In the genomic region with DNA sequence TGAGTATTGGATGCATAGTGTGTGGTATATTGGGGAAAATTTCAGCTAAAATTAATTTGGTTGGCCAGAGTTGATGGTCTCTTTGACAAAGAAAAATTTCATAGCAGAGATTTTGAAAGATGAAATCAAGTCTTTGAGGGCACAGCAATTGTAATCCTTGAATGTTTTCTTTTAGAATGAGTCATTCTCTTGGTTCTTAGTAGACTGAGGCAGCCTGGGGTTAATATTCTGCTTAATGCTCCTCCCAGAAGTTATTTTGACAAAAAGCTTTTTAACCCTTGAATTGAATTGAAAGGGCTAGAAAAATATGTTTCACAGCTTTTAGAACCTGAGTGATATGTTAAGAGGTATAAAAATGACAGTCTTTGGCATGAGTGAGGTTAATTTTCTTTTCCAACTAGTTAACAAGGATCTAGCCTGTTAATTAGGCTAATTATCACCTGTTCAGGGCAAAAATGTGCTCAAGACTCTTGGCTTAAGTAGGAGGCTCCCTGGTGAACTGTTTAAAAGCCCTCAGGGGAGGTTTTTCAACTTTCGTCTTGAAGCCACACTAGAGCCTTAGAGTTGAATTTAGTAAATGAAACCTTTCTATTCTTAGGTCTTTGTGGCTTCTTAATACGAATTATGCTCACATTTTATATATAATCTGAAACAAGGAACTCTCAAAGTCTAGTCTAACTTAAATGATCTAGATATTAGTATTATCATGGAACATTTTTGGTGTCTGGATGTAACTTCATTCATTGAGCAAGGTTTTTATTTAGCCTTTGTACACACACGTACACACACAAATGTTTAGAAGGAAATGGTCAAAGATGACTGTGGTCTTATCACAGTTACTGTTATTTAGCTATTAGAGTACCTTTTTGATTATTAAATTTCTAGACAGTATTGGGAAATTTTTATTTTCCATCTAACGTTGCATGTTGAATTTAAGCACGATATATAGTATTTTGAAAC, we compare ENCODE assay signal across 10 cellular contexts.
DNase-seq lines count a peak whose midpoint lies in the region; ATAC-seq, FAIRE-seq and TF ChIP-seq lines count a peak whose summit lies in the region.
"Had no signal": no experiment of that assay in that cellular context is flagged by ENCODE, and none has a peak within 500 bp of the region (broad histone marks: within the 10 kb centered on the region; RNA-seq: fewer than 3 reads in every experiment).

No MANE protein-coding gene starts in this region.

- no peak overlapping the region for H3K4me3 Mint-ChIP-seq in endothelial cell (ENCODE audit: unreplicated experiment)
- no peak overlapping the region for H3K4me3 Mint-ChIP-seq in naive thymus-derived CD4-positive, alpha-beta T cell

- no peaks in the 10 kb centered on the region for H3K36me3 ChIP-seq in naive thymus-derived CD4-positive, alpha-beta T cell (ENCODE audit: control insufficient read depth in 2 of 3, insufficient read depth in 3 of 3, low read length in 3 of 3)
- H3K36me3 ChIP-seq: cardiac muscle cell had no signal

- H3K27me3 ChIP-seq in naive thymus-derived CD4-positive, alpha-beta T cell (ENCODE audit: control insufficient read depth in 2 of 2, insufficient read depth in 2 of 2, low read length in 2 of 2): no peaks in the 10 kb centered on the region
- H3K27me3 ChIP-seq: cardiac muscle cell had no signal

- no peaks in the 10 kb centered on the region for H3K36me3 Mint-ChIP-seq in endothelial cell (ENCODE audit: low read depth, unreplicated experiment)
- H3K36me3 Mint-ChIP-seq in naive thymus-derived CD4-positive, alpha-beta T cell: no peaks in the 10 kb centered on the region

- TF ChIP-seq POLR2A in GM12891 (IDR thresholded peaks at IDR 0.05; ENCODE audit: low read depth, low read length): no peak

- CTCF ChIA-PET in naive thymus-derived CD4-positive, alpha-beta T cell (lab: Charles Lee): no interaction called here

- intact Hi-C loops in naive thymus-derived CD4-positive, alpha-beta T cell (cut with micrococcal nuclease): no loop called here

- H3K27ac Mint-ChIP-seq in endothelial cell (ENCODE audit: unreplicated experiment): no peak overlapping the region
- H3K27ac Mint-ChIP-seq in naive thymus-derived CD4-positive, alpha-beta T cell: no peak overlapping the region

- H3K4me1 ChIP-seq in naive thymus-derived CD4-positive, alpha-beta T cell (ENCODE audit: control insufficient read depth in 2 of 2, insufficient read depth in 2 of 2, low read length in 2 of 2): no peaks in the 10 kb centered on the region
- H3K4me1 ChIP-seq: Caco-2 had no signal

- H3K27ac ChIP-seq in naive thymus-derived CD4-positive, alpha-beta T cell (ENCODE audit: low read depth, low read length): no peak overlapping the region
- H3K27ac ChIP-seq: cardiac muscle cell had no signal

- in situ Hi-C loops in astrocyte of the spinal cord (cut with HindIII; ENCODE audit: low sequenced_read_pairs): no loop called here

- POLR2A ChIA-PET in naive thymus-derived CD4-positive, alpha-beta T cell (lab: Charles Lee): interaction anchor here (0.7 kb wide), 1 partner anchor 228 kb away, joined by 3 read pairs; no protein-coding TSS in a partner anchor

- H3K27me3 Mint-ChIP-seq in endothelial cell (ENCODE audit: unreplicated experiment): peaks cover 2% of the 10 kb centered on the region
- no peaks in the 10 kb centered on the region for H3K27me3 Mint-ChIP-seq in naive thymus-derived CD4-positive, alpha-beta T cell

- no peak for TF ChIP-seq CTCF in astrocyte of the spinal cord (IDR thresholded peaks at IDR 0.05; ENCODE audit: low read depth, low read length)
- no peak for TF ChIP-seq CTCF in endothelial cell (IDR thresholded peaks at IDR 0.05; ENCODE audit: unreplicated experiment)

- H3K4me3 ChIP-seq in astrocyte of the spinal cord (ENCODE audit: low read depth, low read length): no peak overlapping the region
- H3K4me3 ChIP-seq in naive thymus-derived CD4-positive, alpha-beta T cell (ENCODE audit: low read length): no peak overlapping the region
- H3K4me3 ChIP-seq: cardiac muscle cell had no signal

- H3K9me3 ChIP-seq in naive thymus-derived CD4-positive, alpha-beta T cell (ENCODE audit: control insufficient read depth in 2 of 3, low read length in 3 of 3): no peaks in the 10 kb centered on the region
- H3K9me3 ChIP-seq: Caco-2 had no signal

- ATAC-seq in GM21360 (IDR thresholded peaks at IDR 0.05; ENCODE audit: unreplicated experiment) (peak; percentile 90), HG03097 (IDR thresholded peaks at IDR 0.05; ENCODE audit: low FRiP score, unreplicated experiment) (peak; percentile 89)
- ATAC-seq in naive thymus-derived CD4-positive, alpha-beta T cell: no peak

- FAIRE-seq in GM12891 (lab: Jason Lieb, UNC): peak; percentile 9

- H3K9me3 Mint-ChIP-seq in endothelial cell (ENCODE audit: unreplicated experiment): no peaks in the 10 kb centered on the region
- no peaks in the 10 kb centered on the region for H3K9me3 Mint-ChIP-seq in naive thymus-derived CD4-positive, alpha-beta T cell

- DNase-seq in GM12891 (ENCODE audit: insufficient read length, low spot score) (no peak), astrocyte of the spinal cord (ENCODE audit: low read depth, low spot score) (peak; percentile 31), DMS 273 treated with DMSO at 0.1 percent for 48 hours (lab: John Stamatoyannopoulos, UW) (no peak), pons (ENCODE audit: low spot score) (no peak), endothelial cell (ENCODE audit: low spot score) (no peak)
- DNase-seq in naive thymus-derived CD4-positive, alpha-beta T cell: no peak
- DNase-seq: Caco-2 had no signal

- no peaks in the 10 kb centered on the region for H3K4me1 Mint-ChIP-seq in endothelial cell (ENCODE audit: unreplicated experiment)
- H3K4me1 Mint-ChIP-seq in naive thymus-derived CD4-positive, alpha-beta T cell: peaks cover 0 to under 1% (median 0%) of the 10 kb centered on the region in 7 donors

TF ChIP-seq in GM12891, 5 proteins besides CTCF, POLR2A, EP300 and RAD21:
- TF ChIP-seq POLR2AphosphoS5 (IDR thresholded peaks at IDR 0.05; ENCODE audit: low read depth, low read length) (no peak), SPI1 (IDR thresholded peaks at IDR 0.05; ENCODE audit: low read depth, low read length) (no peak), PAX5 (IDR thresholded peaks at IDR 0.05; ENCODE audit: insufficient read depth, low read length, severe bottlenecking) (no peak), TAF1 (IDR thresholded peaks at IDR 0.05; ENCODE audit: low read depth, low read length) (no peak), POU2F2 (IDR thresholded peaks at IDR 0.05; ENCODE audit: low read depth, low read length) (no peak)
